ENCODE assay signal across 2 cellular contexts in the genomic region with DNA sequence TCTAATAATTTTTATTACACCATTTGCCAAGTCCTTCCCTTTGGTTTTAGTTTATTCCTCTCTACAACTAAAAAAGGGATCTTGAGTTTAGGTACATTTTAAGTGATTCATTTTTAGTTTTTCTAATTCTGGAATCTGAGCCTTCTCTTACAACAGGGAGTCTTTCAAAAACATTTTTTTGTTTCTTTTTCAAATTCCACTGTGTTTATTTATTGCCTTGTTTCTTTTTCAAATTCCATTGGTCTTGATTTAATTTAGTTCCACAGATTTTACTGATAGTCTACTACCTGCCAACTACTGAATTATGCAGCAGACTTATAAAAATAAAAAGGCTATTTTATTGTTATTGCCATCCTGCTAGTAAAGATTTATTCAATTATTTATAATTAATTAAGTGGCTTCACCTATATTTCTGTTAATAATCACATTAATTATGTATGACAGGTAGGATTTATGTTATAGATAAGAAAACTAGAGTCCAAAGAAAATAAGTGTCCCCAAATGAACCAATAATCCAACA.
TF ChIP-seq lines count a peak whose summit lies in the region.

No MANE protein-coding gene starts in this region.

TF ChIP-seq in SK-N-SH, 30 proteins besides CTCF, POLR2A, EP300 and RAD21:
- TF ChIP-seq, protein P1, sequence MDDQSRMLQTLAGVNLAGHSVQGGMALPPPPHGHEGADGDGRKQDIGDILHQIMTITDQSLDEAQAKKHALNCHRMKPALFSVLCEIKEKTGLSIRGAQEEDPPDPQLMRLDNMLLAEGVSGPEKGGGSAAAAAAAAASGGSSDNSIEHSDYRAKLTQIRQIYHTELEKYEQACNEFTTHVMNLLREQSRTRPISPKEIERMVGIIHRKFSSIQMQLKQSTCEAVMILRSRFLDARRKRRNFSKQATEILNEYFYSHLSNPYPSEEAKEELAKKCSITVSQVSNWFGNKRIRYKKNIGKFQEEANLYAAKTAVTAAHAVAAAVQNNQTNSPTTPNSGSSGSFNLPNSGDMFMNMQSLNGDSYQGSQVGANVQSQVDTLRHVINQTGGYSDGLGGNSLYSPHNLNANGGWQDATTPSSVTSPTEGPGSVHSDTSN (IDR thresholded peaks at IDR 0.05) = 0 out of 2 replicates have a peak, but pooled peaks have one; percentile 24
- TF ChIP-seq JUND (IDR thresholded peaks at IDR 0.05) (peak; percentile 27; the same call in 1 of the 2 replicates), TCF12 (IDR thresholded peaks at IDR 0.05) (peak; percentile 43)
- TF ChIP-seq, protein P2, sequence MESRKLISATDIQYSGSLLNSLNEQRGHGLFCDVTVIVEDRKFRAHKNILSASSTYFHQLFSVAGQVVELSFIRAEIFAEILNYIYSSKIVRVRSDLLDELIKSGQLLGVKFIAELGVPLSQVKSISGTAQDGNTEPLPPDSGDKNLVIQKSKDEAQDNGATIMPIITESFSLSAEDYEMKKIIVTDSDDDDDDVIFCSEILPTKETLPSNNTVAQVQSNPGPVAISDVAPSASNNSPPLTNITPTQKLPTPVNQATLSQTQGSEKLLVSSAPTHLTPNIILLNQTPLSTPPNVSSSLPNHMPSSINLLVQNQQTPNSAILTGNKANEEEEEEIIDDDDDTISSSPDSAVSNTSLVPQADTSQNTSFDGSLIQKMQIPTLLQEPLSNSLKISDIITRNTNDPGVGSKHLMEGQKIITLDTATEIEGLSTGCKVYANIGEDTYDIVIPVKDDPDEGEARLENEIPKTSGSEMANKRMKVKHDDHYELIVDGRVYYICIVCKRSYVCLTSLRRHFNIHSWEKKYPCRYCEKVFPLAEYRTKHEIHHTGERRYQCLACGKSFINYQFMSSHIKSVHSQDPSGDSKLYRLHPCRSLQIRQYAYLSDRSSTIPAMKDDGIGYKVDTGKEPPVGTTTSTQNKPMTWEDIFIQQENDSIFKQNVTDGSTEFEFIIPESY (IDR thresholded peaks at IDR 0.05; ENCODE audit: borderline replicate concordance, low read depth) = no peak

TF ChIP-seq in H1, 55 proteins besides CTCF, POLR2A, EP300 and RAD21:
- TF ChIP-seq CTBP2 (IDR thresholded peaks at IDR 0.05; ENCODE audit: borderline replicate concordance, insufficient read depth, insufficient read length, low read length) (no peak), CREB1 (IDR thresholded peaks at IDR 0.05) (no peak), BCL11A (IDR thresholded peaks at IDR 0.05; ENCODE audit: low read depth in 2 of 2, low read length in 2 of 2) (no peak), CHD2 (IDR thresholded peaks at IDR 0.05; ENCODE audit: low read length) (no peak), KDM5A (IDR thresholded peaks at IDR 0.05; ENCODE audit: low read length) (no peak), ZNF274 (IDR thresholded peaks at IDR 0.05; ENCODE audit: borderline replicate concordance, extremely low read depth, low read length) (no peak), TAF7 (optimal IDR thresholded peaks at IDR 0.05; ENCODE audit: borderline replicate concordance, low read depth, low read length) (no peak)
- TF ChIP-seq, protein P3, sequence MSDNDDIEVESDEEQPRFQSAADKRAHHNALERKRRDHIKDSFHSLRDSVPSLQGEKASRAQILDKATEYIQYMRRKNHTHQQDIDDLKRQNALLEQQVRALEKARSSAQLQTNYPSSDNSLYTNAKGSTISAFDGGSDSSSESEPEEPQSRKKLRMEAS (IDR thresholded peaks at IDR 0.05) = no peak
